Comparison of ENCODE assay signal across 9 cellular contexts in the genomic region with DNA sequence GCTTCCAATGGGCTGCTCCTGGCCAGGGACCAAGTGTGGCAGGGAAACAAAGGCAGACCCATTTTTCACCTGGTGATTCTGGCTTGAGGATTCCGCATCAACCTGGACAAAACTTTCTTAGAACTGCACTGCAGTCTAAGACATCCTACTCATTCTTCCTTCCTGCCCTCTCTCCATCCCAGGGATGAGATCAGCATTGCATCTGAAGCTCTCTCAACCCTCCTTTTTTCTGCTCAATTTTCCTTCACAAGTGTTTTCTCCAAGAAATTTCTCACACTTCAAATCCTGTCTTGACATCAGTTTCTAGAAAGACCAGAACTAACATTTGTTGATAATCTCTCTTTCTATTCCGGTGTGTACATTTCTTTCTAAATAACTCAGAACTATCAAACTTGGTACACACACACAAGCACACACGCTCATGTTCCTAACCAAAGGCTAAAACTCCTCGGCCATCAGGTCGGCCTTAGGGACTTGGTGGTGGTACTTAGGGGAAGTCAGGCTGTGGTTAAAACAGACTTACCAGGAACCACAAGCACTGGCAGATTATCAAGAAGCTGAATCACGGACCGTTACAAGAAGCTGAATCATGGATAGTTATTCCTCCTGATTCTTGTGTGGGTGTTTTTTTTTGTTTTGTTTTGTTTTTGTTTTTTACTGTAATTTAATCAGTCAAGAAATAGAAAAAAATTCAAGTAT. TPM values are rescaled to one million over a fixed set of nuclear protein-coding genes. Genes with fewer than 3 reads are reported as not detected.
DNase-seq lines count a peak whose midpoint lies in the region; ATAC-seq and TF ChIP-seq lines count a peak whose summit lies in the region.
"Had no signal": no experiment of that assay in that cellular context is flagged by ENCODE, and none has a peak within 500 bp of the region (broad histone marks: within the 10 kb centered on the region; RNA-seq: fewer than 3 reads in every experiment).

No MANE protein-coding gene starts in this region.

- no peak overlapping the region for H3K4me2 ChIP-seq in hepatocyte

- peak overlapping the region; percentile 29 for H3K4me3 Mint-ChIP-seq in T-helper 1 cell treated with Interleukin-12 subunit alpha and Interleukin-12 subunit beta and Interleukin-4 antibody, amounts not matched to agents 30 μg/mL and 1 μg/mL, for 36 hours
- H3K4me3 Mint-ChIP-seq: nephron progenitor cell had no signal

- no peak overlapping the region for H3K4me3 ChIP-seq in hepatocyte

- H3K4me1 ChIP-seq in hepatocyte (ENCODE audit: insufficient read depth) = no peaks in the 10 kb centered on the region

- no peak for TF ChIP-seq CTCF in AG09319 (IDR thresholded peaks at IDR 0.05; ENCODE audit: low read depth, low read length)
- TF ChIP-seq CTCF in hepatocyte (IDR thresholded peaks at IDR 0.05; ENCODE audit: poor library complexity) = no peak

- no peak overlapping the region for H2AFZ ChIP-seq in hepatocyte

- H3K27me3 ChIP-seq in hepatocyte = no peaks in the 10 kb centered on the region

- ATAC-seq in HG02852 (IDR thresholded peaks at IDR 0.05; ENCODE audit: unreplicated experiment) (peak; percentile 43), GM19467 (IDR thresholded peaks at IDR 0.05; ENCODE audit: unreplicated experiment) (no peak), GM18870 (IDR thresholded peaks at IDR 0.05; ENCODE audit: unreplicated experiment) (no peak)

- H3K36me3 ChIP-seq in hepatocyte (replicated peaks; ENCODE audit: insufficient read depth, low read depth) = no peaks in the 10 kb centered on the region

- H4K20me1 ChIP-seq in hepatocyte (ENCODE audit: insufficient read depth, poor library complexity, severe bottlenecking) = no peaks in the 10 kb centered on the region

- no peaks in the 10 kb centered on the region for H3K36me3 Mint-ChIP-seq in T-helper 1 cell treated with Interleukin-12 subunit alpha and Interleukin-12 subunit beta and Interleukin-4 antibody, amounts not matched to agents 30 μg/mL and 1 μg/mL, for 36 hours (ENCODE audit: low read depth)

- no peaks in the 10 kb centered on the region for H3K79me2 ChIP-seq in hepatocyte

- H3K9me2 ChIP-seq in hepatocyte (replicated peaks; ENCODE audit: insufficient read depth) = no peaks in the 10 kb centered on the region

- peak overlapping the region; percentile 11 for H3K27ac ChIP-seq in hepatocyte

- WGBS in hepatocyte (ENCODE audit: low lambda C conversion rate, missing lambda C conversion rate) = 76% methylated on average over 7 of the region's 7 CpGs

- no peaks in the 10 kb centered on the region for H3K9me3 ChIP-seq in hepatocyte (ENCODE audit: low read depth)

- DNase-seq in AG09319 (ENCODE audit: extremely low read depth, low read depth) = peak; percentile 88
- DNase-seq in hepatocyte (ENCODE audit: low spot score) = peak; percentile 21
- no peak for DNase-seq in DMS79 (lab: John Stamatoyannopoulos, UW)
- no peak for DNase-seq in central memory CD4-positive, alpha-beta T cell
- DNase-seq: nephron progenitor cell had no signal

- no peaks in the 10 kb centered on the region for H3K27me3 Mint-ChIP-seq in T-helper 1 cell treated with Interleukin-12 subunit alpha and Interleukin-12 subunit beta and Interleukin-4 antibody, amounts not matched to agents 30 μg/mL and 1 μg/mL, for 36 hours (ENCODE audit: low read depth)

- H3K27ac Mint-ChIP-seq in T-helper 1 cell treated with Interleukin-12 subunit alpha and Interleukin-12 subunit beta and Interleukin-4 antibody, amounts not matched to agents 30 μg/mL and 1 μg/mL, for 36 hours = peak overlapping the region; percentile 62
- H3K27ac Mint-ChIP-seq: nephron progenitor cell had no signal

- H3K4me1 Mint-ChIP-seq in T-helper 1 cell treated with Interleukin-12 subunit alpha and Interleukin-12 subunit beta and Interleukin-4 antibody, amounts not matched to agents 30 μg/mL and 1 μg/mL, for 36 hours (ENCODE audit: low read depth) = peaks cover 16% of the 10 kb centered on the region
- H3K4me1 Mint-ChIP-seq: nephron progenitor cell had no signal

- H3K9me3 Mint-ChIP-seq in T-helper 1 cell treated with Interleukin-12 subunit alpha and Interleukin-12 subunit beta and Interleukin-4 antibody, amounts not matched to agents 30 μg/mL and 1 μg/mL, for 36 hours = no peaks in the 10 kb centered on the region
- H3K9me3 Mint-ChIP-seq: nephron progenitor cell had no signal

RNA-seq across cellular contexts. Expression of a gene that starts 21.0 kb away (rescaled TPM):
- total RNA-seq in hepatocyte = 88.9 and 93.4 TPM in 2 replicates
- 66.3 and 75.0 TPM in 2 replicates for polyA plus RNA-seq in hepatocyte

Comparison
In these comparisons a context has a peak if more than half of its experiments do, and no peak if none do; other contexts are left out.
1. DNase-seq: peak in AG09319 (single experiment) and hepatocyte (single experiment); none in DMS79 (single experiment) and central memory CD4-positive, alpha-beta T cell (single experiment).